15 cellular contexts compared by ENCODE assay signal in the genomic region with DNA sequence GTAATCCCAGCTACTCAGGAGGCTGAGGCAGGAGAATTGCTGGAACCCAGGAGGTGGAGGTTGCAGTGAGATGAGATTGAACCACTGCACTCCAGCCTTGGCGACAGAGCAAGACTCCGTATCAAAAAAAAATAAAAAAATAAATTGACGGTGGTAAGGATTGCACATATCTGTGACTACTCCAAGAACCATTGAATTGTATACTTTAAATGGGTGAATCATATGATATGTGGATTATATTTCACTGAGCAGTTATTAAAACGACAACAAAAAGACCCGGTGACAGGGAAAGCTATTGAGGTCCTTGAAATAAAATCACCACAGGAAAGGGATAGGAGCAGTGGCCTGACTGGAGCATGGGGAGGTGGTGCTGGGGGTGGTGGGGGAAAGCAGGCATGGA.
"Had no signal": no experiment of that assay in that cellular context is flagged by ENCODE, and none has a peak within 500 bp of the region (broad histone marks: within the 10 kb centered on the region; RNA-seq: fewer than 3 reads in every experiment).

No MANE protein-coding gene starts in this region.

- H3K36me3 ChIP-seq: cardiac muscle cell had no signal

- H3K27ac ChIP-seq: cardiac muscle cell had no signal

- H3K27me3 ChIP-seq: cardiac muscle cell had no signal

- ATAC-seq: activated CD4-positive, alpha-beta T cell treated with anti-CD3 and anti-CD28 coated beads for 36 hours; activated CD8-positive, alpha-beta memory T cell treated with anti-CD3 and anti-CD28 coated beads, Interleukin-2, amount 10 ng/mL, durations not matched to agents 7 days and 5 days had no signal

- H3K4me3 ChIP-seq: cardiac muscle cell had no signal

- DNase-seq: activated CD4-positive, alpha-beta T cell treated with anti-CD3 and anti-CD28 coated beads for 36 hours; activated CD4-positive, CD25-positive, alpha-beta regulatory T cell; activated CD8-positive, alpha-beta memory T cell treated with anti-CD3 and anti-CD28 coated beads, Interleukin-2, amount 10 ng/mL, durations not matched to agents 7 days and 5 days; activated effector memory CD4-positive, alpha-beta T cell treated with Interleukin-2 at 50 U/mL for 16 hours; activated naive CD4-positive, alpha-beta T cell; activated T-cell treated with anti-CD3 and anti-CD28 coated beads, Interleukin-2, amount 50 U/mL, for 24 hours; amygdala; MM.1S; NCI-H1105; NCI-H1436; NCI-H1694 treated with DMSO at 0.1 percent for 48 hours; NCI-H2081; NCI-H510A treated with DMSO at 0.1 percent for 48 hours; SHP77 treated with DMSO at 0.1 percent for 48 hours had no signal
